Comparison of ENCODE assay signal across 20 cellular contexts in the genomic region with DNA sequence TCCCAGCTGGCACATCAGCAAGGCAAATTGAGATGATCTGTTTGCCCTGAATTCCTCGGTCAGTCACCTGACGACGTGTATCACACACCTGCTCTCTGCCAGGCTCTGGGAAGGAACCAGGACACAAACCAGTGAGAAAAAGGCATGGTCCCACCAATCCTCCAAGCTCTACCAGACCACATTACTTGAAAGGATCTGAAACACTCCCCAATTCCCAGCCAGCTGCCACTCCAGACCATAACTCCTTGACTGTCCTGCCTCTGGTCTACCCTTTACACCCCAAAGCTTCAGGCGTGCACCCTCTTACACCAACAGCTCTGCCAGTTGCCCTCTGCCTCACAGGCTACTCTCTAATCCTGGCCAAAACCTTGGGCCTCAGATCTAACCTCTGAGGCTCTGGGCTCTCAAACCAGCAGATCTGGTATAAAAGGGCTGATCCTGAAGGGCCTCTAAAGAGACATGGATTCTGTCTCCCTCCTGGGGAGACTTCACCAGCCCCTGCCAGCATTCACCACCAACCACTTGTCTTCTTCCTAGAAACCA. TPM values are rescaled to one million over a fixed set of nuclear protein-coding genes. Genes with fewer than 3 reads are reported as not detected.
A peak's percentile ranks its signal among the peaks of the same experiment; 100 is the strongest.
DNase-seq lines count a peak whose midpoint lies in the region; ATAC-seq and TF ChIP-seq lines count a peak whose summit lies in the region.
"Had no signal": no experiment of that assay in that cellular context is flagged by ENCODE, and none has a peak within 500 bp of the region (broad histone marks: within the 10 kb centered on the region; RNA-seq: fewer than 3 reads in every experiment).

No MANE protein-coding gene starts in this region.

- H3K36me3 Mint-ChIP-seq in activated naive CD4-positive, alpha-beta T cell treated with anti-CD3 and anti-CD28 coated beads, Interleukin-2, amount 10 ng/mL, durations not matched to agents 7 days and 5 days: peaks cover 74% of the 10 kb centered on the region

- no peaks in the 10 kb centered on the region for H3K9me3 Mint-ChIP-seq in activated naive CD4-positive, alpha-beta T cell treated with anti-CD3 and anti-CD28 coated beads, Interleukin-2, amount 10 ng/mL, durations not matched to agents 7 days and 5 days
- H3K9me3 Mint-ChIP-seq: neural progenitor cell had no signal

- H3K4me3 Mint-ChIP-seq in activated naive CD4-positive, alpha-beta T cell treated with anti-CD3 and anti-CD28 coated beads, Interleukin-2, amount 10 ng/mL, durations not matched to agents 7 days and 5 days: no peak overlapping the region
- H3K4me3 Mint-ChIP-seq: neural progenitor cell had no signal

- no peak for DNase-seq in activated naive CD4-positive, alpha-beta T cell treated with anti-CD3 and anti-CD28 coated beads, Interleukin-2, amount 10 ng/mL, durations not matched to agents 7 days and 5 days
- no peak for DNase-seq in activated naive CD4-positive, alpha-beta T cell treated with Interleukin-2 at 50 U/mL for 16 hours
- DNase-seq in activated CD8-positive, alpha-beta memory T cell treated with anti-CD3 and anti-CD28 coated beads, Interleukin-2, amount 50 U/mL, for 4 hours: peak; percentile 3
- DNase-seq in lung (ENCODE audit: low spot score): peak; percentile 26
- DNase-seq in ureter (ENCODE audit: low spot score): peak; percentile 34
- no peak for DNase-seq in glomerular visceral epithelial cell (ENCODE audit: extremely low spot score)
- no peak for DNase-seq in NOMO-1 treated with dmso at 0.1 percent for 144 hours (lab: John Stamatoyannopoulos, UW; ENCODE audit: unreplicated experiment)
- no peak for DNase-seq in left ventricle myocardium superior
- DNase-seq: DMS 273 treated with DMSO at 0.1 percent for 48 hours; dorsolateral prefrontal cortex; GOT3; NCI-H2171 treated with DMSO at 0.1 percent for 48 hours; SJCRH30; stimulated activated CD4-positive, alpha-beta T cell treated with anti-CD3 and anti-CD28 coated beads, Interleukin-4, amount 100 ng/mL, for 1 hour had no signal

- WGBS in lung, 2 donors: 82 to 94% methylated on average over 4 of the region's 4 CpGs

- H3K4me3 ChIP-seq in lung: no peak overlapping the region
- H3K4me3 ChIP-seq: dorsolateral prefrontal cortex, neural progenitor cell, SJCRH30, vagina had no signal

- no peak for TF ChIP-seq CTCF in lung (IDR thresholded peaks at IDR 0.05; ENCODE audit: control extremely low read depth, extremely low read depth)

- CTCF ChIA-PET in activated naive CD4-positive, alpha-beta T cell treated with anti-CD3 and anti-CD28 coated beads, Interleukin-2, amount 10 ng/mL, durations not matched to agents 7 days and 5 days (lab: Charles Lee): interaction anchor here (0.9 kb wide), 1 partner anchor 77 kb away, joined by 3 read pairs; no protein-coding TSS in a partner anchor

- peaks cover 73% of the 10 kb centered on the region for H3K4me1 Mint-ChIP-seq in activated naive CD4-positive, alpha-beta T cell treated with anti-CD3 and anti-CD28 coated beads, Interleukin-2, amount 10 ng/mL, durations not matched to agents 7 days and 5 days

- no peaks in the 10 kb centered on the region for H3K9me3 ChIP-seq in lung (ENCODE audit: control insufficient read depth in 2 of 2, insufficient read depth in 1 of 2, low read length in 1 of 2)
- H3K9me3 ChIP-seq: SJCRH30, vagina had no signal

- ATAC-seq in lung (ENCODE audit: insufficient read depth, low FRiP score): no peak
- ATAC-seq in left ventricle myocardium superior: no peak
- ATAC-seq: HepG2, sciatic nerve had no signal

- no peaks in the 10 kb centered on the region for H3K27me3 ChIP-seq in lung (ENCODE audit: control insufficient read depth, insufficient read depth)
- H3K27me3 ChIP-seq: dorsolateral prefrontal cortex, neural progenitor cell, SJCRH30, vagina had no signal

- H3K27me3 Mint-ChIP-seq in activated naive CD4-positive, alpha-beta T cell treated with anti-CD3 and anti-CD28 coated beads, Interleukin-2, amount 10 ng/mL, durations not matched to agents 7 days and 5 days: no peaks in the 10 kb centered on the region

- no peak overlapping the region for H3K27ac ChIP-seq in lung (ENCODE audit: low read depth in 1 of 2, low read length in 1 of 2)
- H3K27ac ChIP-seq: dorsolateral prefrontal cortex, neural progenitor cell, SJCRH30, vagina had no signal

- peaks cover 10 to 35% of the 10 kb centered on the region in 2 donors for H3K36me3 ChIP-seq in lung (ENCODE audit: control insufficient read depth in 2 of 2, insufficient read depth in 2 of 2, low read length in 2 of 2)
- H3K36me3 ChIP-seq: neural progenitor cell had no signal

- intact Hi-C loops in left ventricle myocardium superior (cut with micrococcal nuclease): no loop called here

- H3K27ac Mint-ChIP-seq in activated naive CD4-positive, alpha-beta T cell treated with anti-CD3 and anti-CD28 coated beads, Interleukin-2, amount 10 ng/mL, durations not matched to agents 7 days and 5 days: peak overlapping the region; percentile 80
- H3K27ac Mint-ChIP-seq: neural progenitor cell had no signal

- H3K4me1 ChIP-seq in lung (ENCODE audit: control insufficient read depth in 2 of 2, insufficient read depth in 2 of 2, low read length in 2 of 2): peaks cover 25 to 37% of the 10 kb centered on the region in 2 donors
- H3K4me1 ChIP-seq: neural progenitor cell had no signal

RNA-seq across cellular contexts. Expression of a gene that starts 6.8 kb away (rescaled TPM):
- 100 to 1,000 TPM; 117 to 274 TPM for total RNA-seq in lung
- polyA plus RNA-seq in lung: 100 to 1,000 TPM; 149 to 415 TPM
- total RNA-seq in ureter: 151 TPM
- 67.0 TPM for total RNA-seq in left ventricle myocardium superior

RNA-seq across cellular contexts. Expression of a gene that starts 56.0 kb away (rescaled TPM):
- total RNA-seq in lung (not detected), ureter (not detected), left ventricle myocardium superior (not detected)
- not detected for polyA plus RNA-seq in lung
- total RNA-seq: astrocyte, dorsolateral prefrontal cortex, HepG2, lower leg skin, sciatic nerve, SJCRH30, vagina had no signal
- polyA plus RNA-seq: HepG2 had no signal

Comparison
In these comparisons a context has a peak if more than half of its experiments do, and no peak if none do; other contexts are left out.
1. DNase-seq: peak in activated CD8-positive, alpha-beta memory T cell treated with anti-CD3 and anti-CD28 coated beads, Interleukin-2, amount 50 U/mL, for 4 hours (single experiment), lung (single experiment) and ureter (single experiment); none in activated naive CD4-positive, alpha-beta T cell treated with anti-CD3 and anti-CD28 coated beads, Interleukin-2, amount 10 ng/mL, durations not matched to agents 7 days and 5 days (single experiment), activated naive CD4-positive, alpha-beta T cell treated with Interleukin-2 at 50 U/mL for 16 hours (single experiment), glomerular visceral epithelial cell (single experiment), NOMO-1 treated with dmso at 0.1 percent for 144 hours (single experiment) and left ventricle myocardium superior (single experiment).